ENCODE assay signal across 13 cellular contexts in genomic region chr22:49817359-49817758, GRCh38.
"Had no signal": no experiment of that assay in that cellular context is flagged by ENCODE, and none has a peak within 500 bp of the region (broad histone marks: within the 10 kb centered on the region; RNA-seq: fewer than 3 reads in every experiment).

No MANE protein-coding gene starts in this region.

- H3K27me3 Mint-ChIP-seq: naive thymus-derived CD8-positive, alpha-beta T cell had no signal

- H3K9me3 ChIP-seq: colonic mucosa, prostate gland, suprapubic skin, upper lobe of right lung had no signal

- H3K27me3 ChIP-seq: colonic mucosa, suprapubic skin, upper lobe of right lung had no signal

- ATAC-seq: left cardiac atrium, sciatic nerve, upper lobe of right lung had no signal

- H3K27ac ChIP-seq: colonic mucosa, prostate gland, suprapubic skin, upper lobe of right lung had no signal

- H3K4me1 ChIP-seq: colonic mucosa, prostate gland had no signal

- H3K9me3 Mint-ChIP-seq: naive thymus-derived CD8-positive, alpha-beta T cell had no signal

- H3K4me3 ChIP-seq: colonic mucosa, prostate gland, suprapubic skin, upper lobe of right lung had no signal

- DNase-seq: activated effector memory CD4-positive, alpha-beta T cell treated with Interleukin-2 at 50 U/mL for 16 hours; colonic mucosa; foreskin melanocyte; head of caudate nucleus; left cardiac atrium; naive thymus-derived CD8-positive, alpha-beta T cell; stimulated activated CD4-positive, alpha-beta T cell treated with anti-CD3 and anti-CD28 coated beads, Interleukin-2, amount 100 ng/mL, for 24 hours; stimulated activated naive CD4-positive, alpha-beta T cell treated with Interleukin-2 at 50 U/mL for 16 hours; SW 1271; upper lobe of right lung had no signal
